In the genomic region with DNA sequence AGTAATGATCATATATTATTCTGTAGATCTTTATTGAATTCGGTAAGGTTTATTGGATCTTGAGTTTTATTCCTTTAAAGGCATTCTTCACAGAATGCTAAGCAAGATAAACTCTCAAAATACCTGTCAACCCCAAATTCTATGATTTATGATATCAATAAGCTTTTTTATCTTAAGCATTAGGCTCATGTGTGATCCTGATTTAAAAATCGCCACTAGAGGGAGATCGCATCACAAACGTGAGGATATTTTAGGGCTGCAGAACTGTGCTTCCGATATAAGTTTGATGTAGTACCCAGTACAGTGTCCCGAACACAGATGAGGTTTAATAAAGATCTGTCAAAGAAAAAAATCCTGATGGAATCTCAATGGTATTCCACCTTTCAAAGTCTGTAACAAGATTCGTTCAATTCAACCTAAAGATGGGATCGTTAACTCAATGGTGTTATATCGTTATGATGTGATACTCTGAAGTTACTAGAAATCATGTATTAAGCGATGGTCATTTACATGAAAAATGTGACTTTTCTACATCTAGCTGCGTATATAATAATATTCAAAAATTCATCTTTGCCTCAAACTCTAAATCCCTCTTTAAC, we compare ENCODE assay signal across 8 cellular contexts.
DNase-seq lines count a peak whose midpoint lies in the region; ATAC-seq and TF ChIP-seq lines count a peak whose summit lies in the region.

No MANE protein-coding gene starts in this region.

- no peak overlapping the region for H3K4me3 Mint-ChIP-seq in activated CD8-positive, alpha-beta T cell treated with anti-CD3 and anti-CD28 coated beads, Interleukin-2, amount 10 ng/mL, durations not matched to agents 7 days and 5 days

- H3K9me3 ChIP-seq in right atrium auricular region (no peaks in the 10 kb centered on the region), spleen (no peaks in the 10 kb centered on the region)

- H3K4me1 Mint-ChIP-seq in activated CD8-positive, alpha-beta T cell treated with anti-CD3 and anti-CD28 coated beads, Interleukin-2, amount 10 ng/mL, durations not matched to agents 7 days and 5 days (ENCODE audit: low read depth): no peaks in the 10 kb centered on the region

- ATAC-seq in HG02571 (IDR thresholded peaks at IDR 0.05; ENCODE audit: unreplicated experiment) (peak; percentile 75), HG03521 (IDR thresholded peaks at IDR 0.05; ENCODE audit: unreplicated experiment) (no peak)
- peak; percentile 65 for ATAC-seq in activated CD8-positive, alpha-beta T cell treated with anti-CD3 and anti-CD28 coated beads, Interleukin-2, amount 10 ng/mL, durations not matched to agents 7 days and 5 days

- peaks cover 17% of the 10 kb centered on the region for H3K27me3 Mint-ChIP-seq in activated CD8-positive, alpha-beta T cell treated with anti-CD3 and anti-CD28 coated beads, Interleukin-2, amount 10 ng/mL, durations not matched to agents 7 days and 5 days (ENCODE audit: low read depth)

- no peaks in the 10 kb centered on the region for H3K4me1 ChIP-seq in right atrium auricular region
- H3K4me1 ChIP-seq in spleen: no peaks in the 10 kb centered on the region

- H3K27ac Mint-ChIP-seq in activated CD8-positive, alpha-beta T cell treated with anti-CD3 and anti-CD28 coated beads, Interleukin-2, amount 10 ng/mL, durations not matched to agents 7 days and 5 days: no peak overlapping the region

- DNase-seq in ELR (ENCODE audit: low read depth) (peak; percentile 66), NCI-H146 treated with DMSO at 0.1 percent for 48 hours (lab: John Stamatoyannopoulos, UW; ENCODE audit: unreplicated experiment) (peak; percentile 33), right atrium auricular region (ENCODE audit: low spot score) (no peak), spleen (no peak)
- peak; percentile 38 for DNase-seq in activated CD8-positive, alpha-beta T cell treated with anti-CD3 and anti-CD28 coated beads, Interleukin-2, amount 10 ng/mL, durations not matched to agents 7 days and 5 days

- POLR2A ChIA-PET in activated CD8-positive, alpha-beta T cell treated with anti-CD3 and anti-CD28 coated beads, Interleukin-2, amount 10 ng/mL, durations not matched to agents 7 days and 5 days (lab: Charles Lee): no interaction called here

- no peak for TF ChIP-seq POLR2A in spleen (IDR thresholded peaks at IDR 0.05)

- intact Hi-C loops in spleen (cut with DNase I; ENCODE audit: low total_unique reads): no loop called here

- no peaks in the 10 kb centered on the region for H3K9me3 Mint-ChIP-seq in activated CD8-positive, alpha-beta T cell treated with anti-CD3 and anti-CD28 coated beads, Interleukin-2, amount 10 ng/mL, durations not matched to agents 7 days and 5 days (ENCODE audit: insufficient read depth)

- H3K27ac ChIP-seq in 22Rv1 (no peak overlapping the region), right atrium auricular region (no peak overlapping the region), spleen (no peak overlapping the region)

- peaks cover 8% of the 10 kb centered on the region for H3K36me3 ChIP-seq in right atrium auricular region
- H3K36me3 ChIP-seq in spleen: no peaks in the 10 kb centered on the region

- H3K27me3 ChIP-seq in right atrium auricular region (no peaks in the 10 kb centered on the region), spleen (replicated peaks in 1 of 7) (peaks cover 0 to 16% (median 0%) of the 10 kb centered on the region in 7 donors)

- CTCF ChIA-PET in activated CD8-positive, alpha-beta T cell treated with anti-CD3 and anti-CD28 coated beads, Interleukin-2, amount 10 ng/mL, durations not matched to agents 7 days and 5 days (lab: Charles Lee): interaction anchor here (0.6 to 2.6 kb wide), 16 partner anchors 10 to 457 kb away, joined by 3 to 17 read pairs (median 4); a partner anchor contains a TSS

- no peak overlapping the region for H3K4me3 ChIP-seq in right atrium auricular region
- no peak overlapping the region for H3K4me3 ChIP-seq in spleen

- peak; percentile 90 for TF ChIP-seq CTCF in 22Rv1 (IDR thresholded peaks at IDR 0.05)
- TF ChIP-seq CTCF in right atrium auricular region (IDR thresholded peaks at IDR 0.05): peak; percentile 53 to 78
- peak in 10 of 11 experiments; percentile 29 to 70 (median 54) for TF ChIP-seq CTCF in spleen (IDR thresholded peaks at IDR 0.05 in 8 of 11, conservative IDR thresholded peaks at IDR 0.05 in 3 of 11)

- WGBS in spleen, 5 donors: 33 to 35% (median 34%) methylated on average over 11 of the region's 11 CpGs

- H3K36me3 Mint-ChIP-seq in activated CD8-positive, alpha-beta T cell treated with anti-CD3 and anti-CD28 coated beads, Interleukin-2, amount 10 ng/mL, durations not matched to agents 7 days and 5 days (ENCODE audit: low read depth): no peaks in the 10 kb centered on the region

Comparison
In these comparisons a context has a peak if more than half of its experiments do, and no peak if none do; other contexts are left out.
1. DNase-seq: peak in ELR (single experiment), NCI-H146 treated with DMSO at 0.1 percent for 48 hours (single experiment) and activated CD8-positive, alpha-beta T cell treated with anti-CD3 and anti-CD28 coated beads, Interleukin-2, amount 10 ng/mL, durations not matched to agents 7 days and 5 days (single experiment); none in right atrium auricular region (single experiment) and spleen (single experiment).
2. Peak in every context shown above with its lines, with median percentiles within 50 percentile points of each other: CTCF ChIP-seq.